Comparison of ENCODE assay signal across 7 cellular contexts in the genomic region with DNA sequence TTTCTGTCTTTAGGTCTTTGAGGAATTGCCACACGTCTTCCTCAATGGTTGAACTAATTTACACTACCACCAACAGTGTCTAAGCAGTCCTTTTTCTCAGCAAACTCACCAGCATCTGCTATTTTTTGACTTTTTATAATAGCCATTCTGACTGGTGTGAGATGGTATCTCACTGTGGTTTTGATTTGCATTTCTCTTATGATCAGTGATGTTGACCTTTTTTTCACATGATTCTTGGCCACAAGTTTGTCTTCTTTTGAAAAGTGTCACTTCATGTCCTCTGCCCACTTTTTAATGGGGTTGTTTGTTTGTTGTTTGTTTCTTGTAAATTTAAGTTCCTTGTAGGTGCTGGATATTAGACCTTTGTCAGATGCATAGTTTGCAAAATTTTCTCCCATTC. TPM values are rescaled to one million over a fixed set of nuclear protein-coding genes. Genes with fewer than 3 reads are reported as not detected.
A peak's percentile ranks its signal among the peaks of the same experiment; 100 is the strongest.
DNase-seq lines count a peak whose midpoint lies in the region; ATAC-seq, FAIRE-seq and TF ChIP-seq lines count a peak whose summit lies in the region.
"Not testable (repeated sequence)": the region's sequence is repeated elsewhere in the genome, so short reads cannot be mapped to it uniquely, and the experiment has no call there.

No MANE protein-coding gene starts in this region.

- H3K9me3 ChIP-seq in GM12878 (replicated peaks; ENCODE audit: control insufficient read depth, insufficient read depth, low read length), result not testable (repeated sequence)

- POLR2A ChIA-PET in GM12878 (lab: Charles Lee), result not testable (repeated sequence)

- not testable (repeated sequence) for H3K4me3 ChIP-seq in GM12878

- H4K20me1 ChIP-seq in GM12878 (ENCODE audit: control insufficient read depth, insufficient read depth), result not testable (repeated sequence)

- CTCF ChIA-PET in GM12878 (lab: Yijun Ruan, JAX), result not testable (repeated sequence)

- not testable (repeated sequence) for H3K79me2 ChIP-seq in GM12878 (ENCODE audit: control insufficient read depth, insufficient read depth, low read length)

- not testable (repeated sequence) for H2AFZ ChIP-seq in GM12878 (ENCODE audit: control insufficient read depth, low read depth, low read length)

- H3K27ac ChIP-seq in GM12878 (ENCODE audit: control insufficient read depth, insufficient read depth), result not testable (repeated sequence)

- RAD21 ChIA-PET in GM12878 (lab: Charles Lee; ENCODE audit: unreplicated experiment), result not testable (repeated sequence)

- H3K36me3 ChIP-seq in GM12878 (ENCODE audit: control insufficient read depth in 2 of 2, insufficient read depth in 2 of 2, low read length in 1 of 2), result not testable (repeated sequence)

- SMC1A ChIA-PET in GM12878 (lab: Charles Lee; ENCODE audit: uncharacterized antibody, unreplicated experiment), result not testable (repeated sequence)

- not testable (repeated sequence) for H3K4me1 ChIP-seq in GM12878 (ENCODE audit: control insufficient read depth, insufficient read depth, low read length)

- WGBS in GM12878 (ENCODE audit: insufficient coverage, insufficient replicate concordance, low lambda C conversion rate, missing lambda C conversion rate), result 5% methylated on average over 1 of the region's 1 CpG

- H3K27me3 ChIP-seq in GM12878 (replicated peaks in 1 of 2; ENCODE audit: control insufficient read depth in 2 of 2, insufficient read depth in 2 of 2, low read length in 1 of 2), result not testable (repeated sequence)

- DNase-seq in EH (ENCODE audit: low read depth), result peak; percentile 32
- DNase-seq in GM18507 (ENCODE audit: extremely low spot score, insufficient read length, low read depth); GM12878 (ENCODE audit: low read depth, low spot score): not testable (repeated sequence)

- not testable (repeated sequence) for TF ChIP-seq EP300 in GM12878 (IDR thresholded peaks at IDR 0.05; ENCODE audit: borderline replicate concordance in 1 of 2, control insufficient read depth in 1 of 2, low read depth in 2 of 2, low read length in 2 of 2)

- ATAC-seq in GM18868 (IDR thresholded peaks at IDR 0.05; ENCODE audit: unreplicated experiment) (peak; percentile 55), GM21381 (IDR thresholded peaks at IDR 0.05; ENCODE audit: unreplicated experiment) (peak; percentile 62), HG03175 (IDR thresholded peaks at IDR 0.05; ENCODE audit: unreplicated experiment) (peak; percentile 74), HG03460 (IDR thresholded peaks at IDR 0.05; ENCODE audit: unreplicated experiment) (peak; percentile 50), GM12878 (peak; percentile 56)

- TF ChIP-seq CTCF in GM12878 (IDR thresholded peaks at IDR 0.05 in 2 of 3, conservative IDR thresholded peaks at IDR 0.05 in 1 of 3; ENCODE audit: control insufficient read depth in 2 of 3, extremely low read depth in 1 of 3, insufficient read depth in 1 of 3, low read depth in 3 of 3, low read length in 3 of 3), result not testable (repeated sequence)

- in situ Hi-C loops in GM12878 (cut with MboI), result not testable (repeated sequence)

- peak; percentile 75 for FAIRE-seq in GM18507 (lab: Jason Lieb, UNC)
- FAIRE-seq in GM12878 (lab: Jason Lieb, UNC), result peak; percentile 81

- TF ChIP-seq RAD21 in GM12878 (IDR thresholded peaks at IDR 0.05; ENCODE audit: insufficient read depth, low read depth, low read length), result not testable (repeated sequence)

- intact Hi-C loops in GM12878 (cut with micrococcal nuclease; ENCODE audit: unreplicated experiment), result not testable (repeated sequence)

- not testable (repeated sequence) for TF ChIP-seq POLR2A in GM12878 (IDR thresholded peaks at IDR 0.05; ENCODE audit: low read depth, low read length)

- BruUV-seq in GM12878 (replicated peaks; lab: Mats Ljungman, UMichigan), result not testable (repeated sequence)

- H3K4me2 ChIP-seq in GM12878 (ENCODE audit: control insufficient read depth, insufficient read depth), result not testable (repeated sequence)

- H3K9ac ChIP-seq in GM12878 (ENCODE audit: control insufficient read depth, insufficient read depth, low read length), result not testable (repeated sequence)

TF ChIP-seq in GM12878, 131 proteins besides CTCF, POLR2A, EP300 and RAD21:
- TF ChIP-seq ATF7 (IDR thresholded peaks at IDR 0.05; ENCODE audit: low read depth) (peak; percentile 57; the same call in 1 of the 2 replicates), MTA2 (IDR thresholded peaks at IDR 0.05; ENCODE audit: low read depth) (peak; percentile 44), NBN (IDR thresholded peaks at IDR 0.05) (peak; percentile 64; the same call in 1 of the 2 replicates), POU2F2 (IDR thresholded peaks at IDR 0.05; ENCODE audit: borderline replicate concordance, low read depth, low read length) (peak; percentile 29; the same call in 1 of the 3 replicates), NR2F1 (conservative IDR thresholded peaks at IDR 0.05) (peak; percentile 51; the same call in 1 of the 2 replicates)
- TF ChIP-seq, protein P1, sequence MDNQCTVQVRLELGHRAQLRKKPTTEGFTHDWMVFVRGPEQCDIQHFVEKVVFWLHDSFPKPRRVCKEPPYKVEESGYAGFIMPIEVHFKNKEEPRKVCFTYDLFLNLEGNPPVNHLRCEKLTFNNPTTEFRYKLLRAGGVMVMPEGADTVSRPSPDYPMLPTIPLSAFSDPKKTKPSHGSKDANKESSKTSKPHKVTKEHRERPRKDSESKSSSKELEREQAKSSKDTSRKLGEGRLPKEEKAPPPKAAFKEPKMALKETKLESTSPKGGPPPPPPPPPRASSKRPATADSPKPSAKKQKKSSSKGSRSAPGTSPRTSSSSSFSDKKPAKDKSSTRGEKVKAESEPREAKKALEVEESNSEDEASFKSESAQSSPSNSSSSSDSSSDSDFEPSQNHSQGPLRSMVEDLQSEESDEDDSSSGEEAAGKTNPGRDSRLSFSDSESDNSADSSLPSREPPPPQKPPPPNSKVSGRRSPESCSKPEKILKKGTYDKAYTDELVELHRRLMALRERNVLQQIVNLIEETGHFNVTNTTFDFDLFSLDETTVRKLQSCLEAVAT (IDR thresholded peaks at IDR 0.05), result 0 out of 2 replicates have a peak, but pooled peaks have one; percentile 24
- TF ChIP-seq, protein P2, sequence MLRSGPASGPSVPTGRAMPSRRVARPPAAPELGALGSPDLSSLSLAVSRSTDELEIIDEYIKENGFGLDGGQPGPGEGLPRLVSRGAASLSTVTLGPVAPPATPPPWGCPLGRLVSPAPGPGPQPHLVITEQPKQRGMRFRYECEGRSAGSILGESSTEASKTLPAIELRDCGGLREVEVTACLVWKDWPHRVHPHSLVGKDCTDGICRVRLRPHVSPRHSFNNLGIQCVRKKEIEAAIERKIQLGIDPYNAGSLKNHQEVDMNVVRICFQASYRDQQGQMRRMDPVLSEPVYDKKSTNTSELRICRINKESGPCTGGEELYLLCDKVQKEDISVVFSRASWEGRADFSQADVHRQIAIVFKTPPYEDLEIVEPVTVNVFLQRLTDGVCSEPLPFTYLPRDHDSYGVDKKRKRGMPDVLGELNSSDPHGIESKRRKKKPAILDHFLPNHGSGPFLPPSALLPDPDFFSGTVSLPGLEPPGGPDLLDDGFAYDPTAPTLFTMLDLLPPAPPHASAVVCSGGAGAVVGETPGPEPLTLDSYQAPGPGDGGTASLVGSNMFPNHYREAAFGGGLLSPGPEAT (IDR thresholded peaks at IDR 0.05; ENCODE audit: low read depth), result peak; percentile 22; the same call in 1 of the 2 replicates
- TF ChIP-seq, protein P3, sequence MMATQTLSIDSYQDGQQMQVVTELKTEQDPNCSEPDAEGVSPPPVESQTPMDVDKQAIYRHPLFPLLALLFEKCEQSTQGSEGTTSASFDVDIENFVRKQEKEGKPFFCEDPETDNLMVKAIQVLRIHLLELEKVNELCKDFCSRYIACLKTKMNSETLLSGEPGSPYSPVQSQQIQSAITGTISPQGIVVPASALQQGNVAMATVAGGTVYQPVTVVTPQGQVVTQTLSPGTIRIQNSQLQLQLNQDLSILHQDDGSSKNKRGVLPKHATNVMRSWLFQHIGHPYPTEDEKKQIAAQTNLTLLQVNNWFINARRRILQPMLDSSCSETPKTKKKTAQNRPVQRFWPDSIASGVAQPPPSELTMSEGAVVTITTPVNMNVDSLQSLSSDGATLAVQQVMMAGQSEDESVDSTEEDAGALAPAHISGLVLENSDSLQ (IDR thresholded peaks at IDR 0.05), result peak; percentile 26; the same call in 1 of the 2 replicates

RNA-seq across cellular contexts. Expression of a gene that starts 26.5 kb away (rescaled TPM):
- total RNA-seq in GM12878 (2013; cell fraction: nucleolus; rRNA removed), result 31.9 and 35.1 TPM in 2 replicates
- 7.9 and 9.1 TPM in 2 replicates for total RNA-seq in GM12878 (2014; rRNA removed)
- total RNA-seq in GM12878 (2014; rRNA removed; fragmentation: Illumina TruSeq; extraction: Trizol), result 7.0 and 7.5 TPM in 2 replicates
- total RNA-seq in GM12878 (2021), result 8.1 and 8.2 TPM in 2 replicates
- polyA plus RNA-seq in GM12878 (2011; ENCODE audit: low read depth), result 1.9 TPM
- 21.5 and 26.9 TPM in 2 replicates for polyA plus RNA-seq in GM12878 (2011; rRNA removed)
- 11.3 and 11.6 TPM in 2 replicates for polyA plus RNA-seq in GM12878 (2011; cell fraction: cytosol; rRNA removed)
- 18.2 and 18.7 TPM in 2 replicates for polyA plus RNA-seq in GM12878 (2011; cell fraction: nucleus; rRNA removed)
- 2.0 and 3.6 TPM in 2 replicates for polyA plus RNA-seq in GM12878 (2012)
- 8.8 and 10.1 TPM in 2 replicates for polyA plus RNA-seq in GM12878 (2014; fragmentation: Illumina TruSeq; extraction: Trizol)
- polyA plus RNA-seq in GM12878 (2014; fragmentation: Nextera tagmentation; extraction: Ambion mirVana), result 1 to 10 TPM; 1.9 to 2.7 TPM
- polyA plus RNA-seq in GM12878 (2014; rRNA removed), result 5.3 and 5.9 TPM in 2 replicates
- 1 to 10 TPM; 8.6 to 9.0 TPM for polyA plus RNA-seq in GM12878 (2016; fragmentation: Nextera tagmentation; extraction: Ambion mirVana)
- 9.3 and 9.9 TPM in 2 replicates for polyA minus RNA-seq in GM12878 (2011; rRNA and poly(A)+ RNA removed)
- 4.4 and 6.7 TPM in 2 replicates for polyA minus RNA-seq in GM12878 (2011; cell fraction: cytosol; rRNA and poly(A)+ RNA removed)
- polyA minus RNA-seq in GM12878 (2011; cell fraction: nucleus; rRNA and poly(A)+ RNA removed), result 15.0 and 22.2 TPM in 2 replicates
